ENCODE assay signal across 41 cellular contexts in the genomic region with DNA sequence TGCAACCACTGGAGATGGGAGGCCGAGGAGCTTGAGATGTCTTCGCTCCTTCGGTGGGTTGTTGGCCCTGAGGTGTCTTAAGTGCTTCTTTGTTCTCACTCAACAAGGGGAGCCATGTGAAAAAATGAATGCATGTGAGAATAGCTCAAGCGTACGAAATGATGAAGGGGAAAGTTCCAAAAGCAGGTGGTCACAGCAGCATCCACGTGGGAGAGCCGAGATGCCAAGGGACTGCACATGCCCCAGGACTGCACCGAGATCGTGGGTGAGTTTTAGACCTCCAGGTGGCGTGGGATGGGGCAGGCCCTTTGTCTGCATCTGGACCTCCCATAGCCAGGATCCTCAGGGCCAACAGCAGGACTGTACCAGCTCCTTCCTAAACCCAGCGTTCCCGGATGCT. TPM values are rescaled to one million over a fixed set of nuclear protein-coding genes. Genes with fewer than 3 reads are reported as not detected.
"Had no signal": no experiment of that assay in that cellular context is flagged by ENCODE, and none has a peak within 500 bp of the region (broad histone marks: within the 10 kb centered on the region; RNA-seq: fewer than 3 reads in every experiment).

No MANE protein-coding gene starts in this region.

- FAIRE-seq: astrocyte, TTC549 had no signal

- H3K27me3 ChIP-seq: adrenal gland, body of pancreas, brain microvascular endothelial cell, breast epithelium, cardiac muscle cell had no signal

- H3K9me3 Mint-ChIP-seq: activated CD4-positive, alpha-beta T cell treated with anti-CD3 and anti-CD28 coated beads, Interleukin-2, amount 10 ng/mL, durations not matched to agents 24 days and 14 days; activated T-cell treated with anti-CD3 and anti-CD28 coated beads, Interleukin-2, amount 50 U/mL, for 4 hours; activated T-cell treated with anti-CD3 and anti-CD28 coated beads, Interleukin-2, amount 50 U/mL, for 72 hours; activated T-helper 17 cell treated with anti-CD3 and anti-CD28 coated beads, Interleukin-2, amount 50 U/mL, for 72 hours; central memory CD8-positive, alpha-beta T cell had no signal

- DNase-seq: activated B cell treated with CpG ODN at 0.5 μM for 24 hours; activated CD4-positive, alpha-beta memory T cell treated with anti-CD3 and anti-CD28 coated beads for 36 hours; activated CD4-positive, alpha-beta T cell treated with anti-CD3 and anti-CD28 coated beads for 4 hours; activated CD4-positive, alpha-beta T cell treated with anti-CD3 and anti-CD28 coated beads, Interleukin-2, amount 10 ng/mL, durations not matched to agents 24 days and 14 days; activated CD4-positive, alpha-beta T cell treated with anti-CD3 and anti-CD28 coated beads, Interleukin-2, amount 50 U/mL, for 1 hour; activated CD4-positive, alpha-beta T cell treated with anti-CD3 and anti-CD28 coated beads, Interleukin-2, amount 50 U/mL, for 4 hours; activated CD4-positive, CD25-positive, alpha-beta regulatory T cell treated with anti-CD3 and anti-CD28 coated beads, Interleukin-2, amount 50 U/mL, for 72 hours; activated CD8-positive, alpha-beta memory T cell treated with anti-CD3 and anti-CD28 coated beads, Interleukin-2, amount 50 U/mL, for 4 hours; activated CD8-positive, alpha-beta T cell treated with anti-CD3 and anti-CD28 coated beads for 36 hours; activated effector memory CD4-positive, alpha-beta T cell treated with anti-CD3 and anti-CD28 coated beads, Interleukin-2, amount 50 U/mL, for 16 hours; activated gamma-delta T cell treated with Interleukin-2 at 50 U/mL for 16 hours; activated naive CD4-positive, alpha-beta T cell; activated naive CD4-positive, alpha-beta T cell treated with anti-CD3 and anti-CD28 coated beads for 36 hours; activated naive CD4-positive, alpha-beta T cell treated with anti-CD3 and anti-CD28 coated beads, Interleukin-2, amount 50 U/mL, for 16 hours; activated naive CD8-positive, alpha-beta T cell treated with anti-CD3 and anti-CD28 coated beads for 36 hours; activated T-cell treated with anti-CD3 and anti-CD28 coated beads for 4 hours; activated T-cell treated with anti-CD3 and anti-CD28 coated beads, Interleukin-2, amount 50 U/mL, for 1 hour; activated T-cell treated with anti-CD3 and anti-CD28 coated beads, Interleukin-2, amount 50 U/mL, for 4 hours; activated T-cell treated with anti-CD3 and anti-CD28 coated beads, Interleukin-2, amount 50 U/mL, for 72 hours; adrenal gland; amniotic stem cell; aorta; body of pancreas; brain microvascular endothelial cell; caudate nucleus; cerebellar nuclear complex; T-helper 1 cell; T-helper 2 cell; T-helper 9 cell had no signal

- H3K36me3 ChIP-seq: adrenal gland, brain microvascular endothelial cell, breast epithelium, cardiac muscle cell had no signal

- H3K4me3 ChIP-seq: adrenal gland, body of pancreas, breast epithelium, cardiac muscle cell had no signal

- ATAC-seq: activated CD8-positive, alpha-beta T cell treated with anti-CD3 and anti-CD28 coated beads for 36 hours; activated naive CD4-positive, alpha-beta T cell treated with anti-CD3 and anti-CD28 coated beads, Interleukin-2, amount 50 U/mL, for 72 hours; activated T-cell treated with anti-CD3 and anti-CD28 coated beads, Interleukin-2, amount 50 U/mL, for 4 hours; activated T-cell treated with anti-CD3 and anti-CD28 coated beads, Interleukin-2, amount 50 U/mL, for 72 hours; activated T-helper 17 cell treated with anti-CD3 and anti-CD28 coated beads, Interleukin-2, amount 50 U/mL, for 72 hours; body of pancreas had no signal

- H3K27ac ChIP-seq: adrenal gland, body of pancreas, brain microvascular endothelial cell, breast epithelium, cardiac muscle cell, VCaP had no signal

- H3K27me3 Mint-ChIP-seq: activated T-helper 17 cell treated with anti-CD3 and anti-CD28 coated beads, Interleukin-2, amount 50 U/mL, for 72 hours had no signal

- H3K4me3 Mint-ChIP-seq: activated B cell treated with CpG ODN at 0.5 μM for 24 hours; activated CD4-positive, alpha-beta memory T cell treated with anti-CD3 and anti-CD28 coated beads for 36 hours; activated CD4-positive, alpha-beta T cell treated with anti-CD3 and anti-CD28 coated beads, Interleukin-2, amount 10 ng/mL, durations not matched to agents 24 days and 14 days; activated CD8-positive, alpha-beta T cell treated with anti-CD3 and anti-CD28 coated beads for 36 hours; activated naive CD4-positive, alpha-beta T cell treated with anti-CD3 and anti-CD28 coated beads for 36 hours; activated naive CD8-positive, alpha-beta T cell treated with anti-CD3 and anti-CD28 coated beads for 36 hours; activated T-cell treated with anti-CD3 and anti-CD28 coated beads, Interleukin-2, amount 50 U/mL, for 4 hours; activated T-cell treated with anti-CD3 and anti-CD28 coated beads, Interleukin-2, amount 50 U/mL, for 72 hours; activated T-helper 1 cell treated with anti-CD3 and anti-CD28 coated beads, Interleukin-12 subunit alpha, Interleukin-12 subunit beta, Interleukin-2, Interleukin-4 antibody, amounts not matched to agents 30 ng/mL and 10 ng/mL and 1 ng/mL, durations not matched to agents 14 hours and 24 hours and 36 hours; activated T-helper 17 cell treated with anti-CD3 and anti-CD28 coated beads, Interleukin-2, amount 50 U/mL, for 72 hours; central memory CD8-positive, alpha-beta T cell; T-helper 1 cell treated with Interleukin-12 subunit alpha and Interleukin-12 subunit beta and Interleukin-4 antibody, amounts not matched to agents 30 μg/mL and 1 μg/mL, for 36 hours; T-helper 2 cell treated with Interferon-gamma antibody and Interleukin-4, amounts not matched to agents 5 μg/mL and 100 μg/mL, for 36 hours had no signal

- H3K4me1 Mint-ChIP-seq: central memory CD8-positive, alpha-beta T cell had no signal

- H3K9me3 ChIP-seq: adrenal gland, body of pancreas had no signal

- H3K36me3 Mint-ChIP-seq: activated CD4-positive, alpha-beta memory T cell treated with anti-CD3 and anti-CD28 coated beads for 36 hours had no signal

- H3K27ac Mint-ChIP-seq: activated B cell treated with CpG ODN at 0.5 μM for 24 hours; activated CD4-positive, alpha-beta memory T cell treated with anti-CD3 and anti-CD28 coated beads for 36 hours; activated CD4-positive, alpha-beta T cell treated with anti-CD3 and anti-CD28 coated beads, Interleukin-2, amount 10 ng/mL, durations not matched to agents 24 days and 14 days; activated CD8-positive, alpha-beta T cell treated with anti-CD3 and anti-CD28 coated beads for 36 hours; activated naive CD4-positive, alpha-beta T cell treated with anti-CD3 and anti-CD28 coated beads for 36 hours; activated naive CD4-positive, alpha-beta T cell treated with anti-CD3 and anti-CD28 coated beads, Interleukin-2, amount 50 U/mL, for 72 hours; activated naive CD8-positive, alpha-beta T cell treated with anti-CD3 and anti-CD28 coated beads for 36 hours; activated T-cell treated with anti-CD3 and anti-CD28 coated beads, Interleukin-2, amount 50 U/mL, for 72 hours; activated T-helper 1 cell treated with anti-CD3 and anti-CD28 coated beads, Interleukin-12 subunit alpha, Interleukin-12 subunit beta, Interleukin-2, Interleukin-4 antibody, amounts not matched to agents 30 ng/mL and 10 ng/mL and 1 ng/mL, durations not matched to agents 14 hours and 24 hours and 36 hours; activated T-helper 17 cell treated with anti-CD3 and anti-CD28 coated beads, Interleukin-2, amount 50 U/mL, for 72 hours; T-helper 1 cell treated with Interleukin-12 subunit alpha and Interleukin-12 subunit beta and Interleukin-4 antibody, amounts not matched to agents 30 μg/mL and 1 μg/mL, for 36 hours; T-helper 2 cell treated with Interferon-gamma antibody and Interleukin-4, amounts not matched to agents 5 μg/mL and 100 μg/mL, for 36 hours had no signal

- H3K4me1 ChIP-seq: adrenal gland, body of pancreas, breast epithelium had no signal

RNA-seq across cellular contexts. Expression of gene SLC38A8, which starts 8.1 kb away (rescaled TPM):
- total RNA-seq: activated B cell treated with CpG ODN at 0.5 μM for 24 hours; activated CD4-positive, alpha-beta memory T cell treated with anti-CD3 and anti-CD28 coated beads for 36 hours; activated CD4-positive, alpha-beta T cell treated with anti-CD3 and anti-CD28 coated beads, Interleukin-2, amount 10 ng/mL, durations not matched to agents 24 days and 14 days; activated CD8-positive, alpha-beta memory T cell treated with anti-CD3 and anti-CD28 coated beads for 36 hours; activated CD8-positive, alpha-beta T cell treated with anti-CD3 and anti-CD28 coated beads for 36 hours; activated naive CD4-positive, alpha-beta T cell treated with anti-CD3 and anti-CD28 coated beads for 36 hours; activated naive CD4-positive, alpha-beta T cell treated with anti-CD3 and anti-CD28 coated beads, Interleukin-2, amount 50 U/mL, for 72 hours; activated naive CD8-positive, alpha-beta T cell treated with anti-CD3 and anti-CD28 coated beads for 36 hours; activated T-cell treated with anti-CD3 and anti-CD28 coated beads, Interleukin-2, amount 50 U/mL, for 4 hours; activated T-cell treated with anti-CD3 and anti-CD28 coated beads, Interleukin-2, amount 50 U/mL, for 72 hours; activated T-helper 1 cell treated with anti-CD3 and anti-CD28 coated beads, Interleukin-12 subunit alpha, Interleukin-12 subunit beta, Interleukin-2, Interleukin-4 antibody, amounts not matched to agents 30 ng/mL and 10 ng/mL and 1 ng/mL, durations not matched to agents 14 hours and 24 hours and 36 hours; activated T-helper 17 cell treated with anti-CD3 and anti-CD28 coated beads, Interleukin-2, amount 50 U/mL, for 72 hours; aorta; astrocyte; body of pancreas; breast epithelium; cardiac muscle cell had no signal
- polyA plus RNA-seq: aorta, cardiac muscle cell had no signal
